In genomic region chr14:95293474-95293873, GRCh38 we compare ENCODE assay signal across 1 cellular context.
TF ChIP-seq lines count a peak whose summit lies in the region.

No MANE protein-coding gene starts in this region.

TF ChIP-seq in HepG2, 621 proteins besides CTCF, POLR2A, EP300 and RAD21:
- TF ChIP-seq CREB1 (IDR thresholded peaks at IDR 0.05) (no peak), CREB1 (CRISPR knock-in tag; IDR thresholded peaks at IDR 0.05) (no peak), DMTF1 (CRISPR knock-in tag; IDR thresholded peaks at IDR 0.05) (no peak), ZNF687 (CRISPR knock-in tag; IDR thresholded peaks at IDR 0.05) (no peak), MATR3 (CRISPR knock-in tag; IDR thresholded peaks at IDR 0.05) (no peak), ZNF567 (CRISPR knock-in tag; IDR thresholded peaks at IDR 0.05; ENCODE audit: borderline replicate concordance) (no peak), YEATS2 (CRISPR knock-in tag; IDR thresholded peaks at IDR 0.05; ENCODE audit: borderline replicate concordance) (no peak), ZNF776 (CRISPR knock-in tag; IDR thresholded peaks at IDR 0.05) (no peak)
